In genomic region chr2:112582314-112582746, GRCh38 we compare ENCODE assay signal across 8 cellular contexts. TPM values are rescaled to one million over a fixed set of nuclear protein-coding genes. Genes with fewer than 3 reads are reported as not detected.
DNase-seq lines count a peak whose midpoint lies in the region; ATAC-seq, FAIRE-seq and TF ChIP-seq lines count a peak whose summit lies in the region.

No MANE protein-coding gene starts in this region.

- H3K27ac Mint-ChIP-seq in naive B cell, result peak overlapping the region in 2 of 6 donors; percentile 29 to 84

- DNase-seq in GM04504 (ENCODE audit: low read depth), result peak; percentile 45
- DNase-seq in NCI-H2029 treated with DMSO at 0.1 percent for 48 hours (lab: John Stamatoyannopoulos, UW), result peak; percentile 56
- DNase-seq in dermis blood vessel endothelial cell, result peak; percentile 73
- peak; percentile 57 for DNase-seq in naive B cell

- H3K4me1 Mint-ChIP-seq in naive B cell, result peaks cover 28 to 38% (median 30%) of the 10 kb centered on the region in 3 donors

- H3K27ac ChIP-seq in 22Rv1, result peak overlapping the region; percentile 97; the same call in 1 of the 2 replicates

- no peaks in the 10 kb centered on the region for H3K27me3 Mint-ChIP-seq in naive B cell

- peak; percentile 76 for TF ChIP-seq CTCF in 22Rv1 (IDR thresholded peaks at IDR 0.05)

- ATAC-seq in naive B cell (ENCODE audit: low read depth in 2 of 2) (peak; percentile 7 to 18), GM18907 (IDR thresholded peaks at IDR 0.05; ENCODE audit: unreplicated experiment) (no peak), HG03571 (IDR thresholded peaks at IDR 0.05; ENCODE audit: unreplicated experiment) (no peak)

- peak; percentile 67 for FAIRE-seq in TTC549 (lab: Jason Lieb, UNC)

- H3K36me3 Mint-ChIP-seq in naive B cell, result peaks cover 0 to 12% of the 10 kb centered on the region in 2 donors

- H3K4me3 Mint-ChIP-seq in naive B cell, result peak overlapping the region in 5 of 8 donors; percentile 9 to 98 (median 50)

- peaks cover 0 to 5% (median 0%) of the 10 kb centered on the region in 7 donors for H3K9me3 Mint-ChIP-seq in naive B cell

RNA-seq across cellular contexts. Expression of gene CHCHD5, which starts 2.1 kb away (rescaled TPM):
- 3.4 and 5.6 TPM in 2 replicates for total RNA-seq in dermis blood vessel endothelial cell
- polyA plus RNA-seq in naive B cell (ENCODE audit: low read depth in 6 of 6), result 10 to 100 TPM; 34.0 to 53.0 (median 43.6) TPM

RNA-seq across cellular contexts. Expression of gene POLR1B, which starts 40.1 kb away (rescaled TPM):
- 16.8 and 22.0 TPM in 2 replicates for total RNA-seq in dermis blood vessel endothelial cell
- 10 to 100 TPM; 15.3 to 25.5 (median 17.5) TPM for polyA plus RNA-seq in naive B cell (ENCODE audit: low read depth in 6 of 6)

Comparison
In these comparisons a context has a peak if more than half of its experiments do, and no peak if none do; other contexts are left out.
1. ATAC-seq: peak in naive B cell (2 of 2); none in GM18907 (single experiment) and HG03571 (single experiment).
2. Peak in every context shown above with its lines, with median percentiles within 50 percentile points of each other: DNase-seq.